In genomic region chr9:128275198-128276007, GRCh38 we compare ENCODE assay signal across 7 cellular contexts. TPM values are rescaled to one million over a fixed set of nuclear protein-coding genes. Genes with fewer than 3 reads are reported as not detected.
A peak's percentile ranks its signal among the peaks of the same experiment; 100 is the strongest.
DNase-seq lines count a peak whose midpoint lies in the region; ATAC-seq and TF ChIP-seq lines count a peak whose summit lies in the region.

Gene GOLGA2, minus strand, starts transcription at chr9:128276007. Its CDS starts 31 bp downstream, at chr9:128275976.

- peaks cover 27% of the 10 kb centered on the region for H3K36me3 Mint-ChIP-seq in activated T-helper 2 cell treated with anti-CD3 and anti-CD28 coated beads, Interferon-gamma antibody, Interleukin-2, Interleukin-4, amounts not matched to agents 10 μg/mL and 5 μg/mL and 100 μg/mL, durations not matched to agents 14 hours and 24 hours and 36 hours (ENCODE audit: low read depth)
- H3K36me3 Mint-ChIP-seq in glutamatergic neuron (ENCODE audit: unreplicated experiment) (no peaks in the 10 kb centered on the region), osteocyte (ENCODE audit: unreplicated experiment) (peaks cover 25% of the 10 kb centered on the region)

- peak within 1 kb of the TSS; percentile 89 for H3K27ac Mint-ChIP-seq in activated T-helper 2 cell treated with anti-CD3 and anti-CD28 coated beads, Interferon-gamma antibody, Interleukin-2, Interleukin-4, amounts not matched to agents 10 μg/mL and 5 μg/mL and 100 μg/mL, durations not matched to agents 14 hours and 24 hours and 36 hours
- H3K27ac Mint-ChIP-seq in glutamatergic neuron (ENCODE audit: unreplicated experiment) (peak within 1 kb of the TSS; percentile 91), osteocyte (ENCODE audit: unreplicated experiment) (peak within 1 kb of the TSS; percentile 95)

- peak; percentile 8 for TF ChIP-seq POLR2A in GM10847 (IDR thresholded peaks at IDR 0.05; ENCODE audit: extremely low read depth, insufficient read length)

- ATAC-seq in GM21390 (IDR thresholded peaks at IDR 0.05; ENCODE audit: unreplicated experiment): peak; percentile 58

- DNase-seq in HT-29 (ENCODE audit: low spot score) (peak; percentile 34), glutamatergic neuron (peak; percentile 37), osteocyte (ENCODE audit: extremely low spot score, unreplicated experiment) (no peak), DMS79 (lab: John Stamatoyannopoulos, UW) (no peak)
- DNase-seq in activated T-helper 2 cell treated with anti-CD3 and anti-CD28 coated beads, Interferon-gamma antibody, Interleukin-2, Interleukin-4, amounts not matched to agents 10 μg/mL and 5 μg/mL and 100 μg/mL, durations not matched to agents 14 hours and 24 hours and 36 hours (ENCODE audit: low spot score): no peak

- intact Hi-C loops in activated T-helper 2 cell treated with anti-CD3 and anti-CD28 coated beads, Interferon-gamma antibody, Interleukin-2, Interleukin-4, amounts not matched to agents 10 μg/mL and 5 μg/mL and 100 μg/mL, durations not matched to agents 14 hours and 24 hours and 36 hours (cut with micrococcal nuclease): loop anchor here (1.0 to 5.0 kb wide), 4 partner anchors 25 to 148 kb away; partner anchors contain the start of genes CIZ1, PTGES2 and SLC27A4

- no peaks in the 10 kb centered on the region for H3K27me3 Mint-ChIP-seq in activated T-helper 2 cell treated with anti-CD3 and anti-CD28 coated beads, Interferon-gamma antibody, Interleukin-2, Interleukin-4, amounts not matched to agents 10 μg/mL and 5 μg/mL and 100 μg/mL, durations not matched to agents 14 hours and 24 hours and 36 hours (ENCODE audit: low read depth)
- H3K27me3 Mint-ChIP-seq in glutamatergic neuron (ENCODE audit: unreplicated experiment): peaks cover 5% of the 10 kb centered on the region
- H3K27me3 Mint-ChIP-seq in osteocyte (ENCODE audit: unreplicated experiment): no peaks in the 10 kb centered on the region

- no peaks in the 10 kb centered on the region for H3K9me3 Mint-ChIP-seq in activated T-helper 2 cell treated with anti-CD3 and anti-CD28 coated beads, Interferon-gamma antibody, Interleukin-2, Interleukin-4, amounts not matched to agents 10 μg/mL and 5 μg/mL and 100 μg/mL, durations not matched to agents 14 hours and 24 hours and 36 hours
- H3K9me3 Mint-ChIP-seq in glutamatergic neuron (ENCODE audit: unreplicated experiment) (peaks cover 12% of the 10 kb centered on the region), osteocyte (ENCODE audit: unreplicated experiment) (no peaks in the 10 kb centered on the region)

- peak within 1 kb of the TSS; percentile 97 for H3K4me3 Mint-ChIP-seq in activated T-helper 2 cell treated with anti-CD3 and anti-CD28 coated beads, Interferon-gamma antibody, Interleukin-2, Interleukin-4, amounts not matched to agents 10 μg/mL and 5 μg/mL and 100 μg/mL, durations not matched to agents 14 hours and 24 hours and 36 hours (ENCODE audit: low read depth)
- H3K4me3 Mint-ChIP-seq in glutamatergic neuron (ENCODE audit: unreplicated experiment): peak within 1 kb of the TSS; percentile 99
- H3K4me3 Mint-ChIP-seq in osteocyte (ENCODE audit: unreplicated experiment): peak within 1 kb of the TSS; percentile 97

- TF ChIP-seq CTCF in glutamatergic neuron (IDR thresholded peaks at IDR 0.05; ENCODE audit: partially characterized antibody, unreplicated experiment) (no peak), osteocyte (IDR thresholded peaks at IDR 0.05) (no peak)

- H3K4me1 Mint-ChIP-seq in activated T-helper 2 cell treated with anti-CD3 and anti-CD28 coated beads, Interferon-gamma antibody, Interleukin-2, Interleukin-4, amounts not matched to agents 10 μg/mL and 5 μg/mL and 100 μg/mL, durations not matched to agents 14 hours and 24 hours and 36 hours (ENCODE audit: low read depth): peaks cover 40% of the 10 kb centered on the region
- H3K4me1 Mint-ChIP-seq in glutamatergic neuron (ENCODE audit: low read depth, unreplicated experiment) (peaks cover 11% of the 10 kb centered on the region), osteocyte (ENCODE audit: unreplicated experiment) (peaks cover 35% of the 10 kb centered on the region)

RNA-seq across cellular contexts. Expression of gene GOLGA2, which starts in this region (rescaled TPM):
- total RNA-seq in HT-29 (2014; rRNA removed; shearing (Covaris generic)): 59.0 and 63.4 TPM in 2 replicates
- 44.0 and 47.9 TPM in 2 replicates for total RNA-seq in activated T-helper 2 cell treated with anti-CD3 and anti-CD28 coated beads, Interferon-gamma antibody, Interleukin-2, Interleukin-4, amounts not matched to agents 10 μg/mL and 5 μg/mL and 100 μg/mL, durations not matched to agents 14 hours and 24 hours and 36 hours
- total RNA-seq in glutamatergic neuron (ENCODE audit: unreplicated experiment) (78.3 TPM), osteocyte (176 and 184 TPM in 2 replicates)

Comparison
In these comparisons a context has a peak if more than half of its experiments do, and no peak if none do; other contexts are left out.
1. DNase-seq: peak in HT-29 (single experiment) and glutamatergic neuron (single experiment); none in activated T-helper 2 cell treated with anti-CD3 and anti-CD28 coated beads, Interferon-gamma antibody, Interleukin-2, Interleukin-4, amounts not matched to agents 10 μg/mL and 5 μg/mL and 100 μg/mL, durations not matched to agents 14 hours and 24 hours and 36 hours (single experiment), osteocyte (single experiment) and DMS79 (single experiment).
2. Peak in every context shown above with its lines, with median percentiles within 50 percentile points of each other: H3K27ac Mint-ChIP-seq and H3K4me3 Mint-ChIP-seq.